In the genomic region with DNA sequence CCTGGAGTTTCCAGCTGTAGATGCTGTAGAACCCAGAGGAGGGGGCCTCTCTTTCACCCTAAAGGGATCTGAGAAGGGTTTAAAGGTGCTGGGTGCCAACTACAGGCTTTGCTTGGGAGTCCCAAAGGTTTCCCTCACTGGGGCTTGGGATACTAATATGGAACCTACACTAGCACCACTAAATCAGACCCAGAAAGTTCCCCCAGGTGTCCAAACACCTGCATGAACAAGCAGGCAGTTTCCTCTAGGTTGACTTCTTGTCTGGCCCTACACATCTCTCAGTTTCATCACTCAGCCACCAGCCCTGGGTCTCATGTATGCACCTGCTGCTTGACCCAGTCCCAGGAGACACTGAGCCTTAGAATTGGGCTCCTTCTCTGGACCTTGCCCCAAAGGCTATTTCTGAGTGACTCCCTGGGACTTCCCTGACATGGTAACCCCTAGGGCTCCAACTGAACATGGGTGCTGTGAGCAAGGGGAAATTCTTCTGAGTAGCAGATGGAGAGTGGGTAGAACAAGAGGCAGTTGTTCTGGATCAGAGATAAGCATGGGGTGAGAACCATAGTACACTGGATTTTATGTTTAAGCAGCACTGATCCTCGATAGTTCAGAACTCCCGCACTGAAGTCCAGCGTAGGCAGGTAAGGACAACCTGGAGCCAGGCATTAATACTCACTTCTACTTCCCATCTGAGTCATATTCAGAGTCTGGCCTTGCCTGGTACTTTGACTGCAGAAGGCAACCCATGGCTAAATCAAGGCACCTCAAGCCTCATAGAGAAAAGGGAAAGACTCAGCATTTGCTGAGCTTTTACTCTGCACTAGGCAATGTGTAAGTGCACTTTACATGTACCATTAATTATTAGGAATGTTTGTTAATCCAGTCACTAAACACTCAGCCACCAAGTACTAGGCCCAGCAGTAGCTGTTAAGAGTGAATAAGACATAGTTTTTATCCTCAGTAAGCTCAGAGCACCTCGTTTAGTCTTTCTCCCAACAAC, we compare ENCODE assay signal across 8 cellular contexts. TPM values are rescaled to one million over a fixed set of nuclear protein-coding genes. Genes with fewer than 3 reads are reported as not detected.
DNase-seq lines count a peak whose midpoint lies in the region; ATAC-seq, FAIRE-seq and TF ChIP-seq lines count a peak whose summit lies in the region.

No MANE protein-coding gene starts in this region.

- dilution Hi-C loops in keratinocyte (cut with MboI; ENCODE audit: extremely low pct_ligation_motif_present, low sequenced_read_pairs): no loop called here

- FAIRE-seq in GM12891 (lab: Jason Lieb, UNC) (peak; percentile 5), keratinocyte (lab: Jason Lieb, UNC) (no peak)

- no peak for TF ChIP-seq POLR2A in GM12891 (IDR thresholded peaks at IDR 0.05; ENCODE audit: low read depth, low read length)

- peak; percentile 88 for ATAC-seq in GM21576 (IDR thresholded peaks at IDR 0.05; ENCODE audit: unreplicated experiment)

- peaks cover 60% of the 10 kb centered on the region for H3K4me1 ChIP-seq in keratinocyte (ENCODE audit: control insufficient read depth, extremely low read depth, insufficient read depth, low read length)

- H3K36me3 ChIP-seq in KOPT-K1 (ENCODE audit: insufficient read depth, low read length) (peaks cover 98% of the 10 kb centered on the region), keratinocyte (ENCODE audit: control insufficient read depth in 2 of 2, extremely low read depth in 1 of 2, insufficient read depth in 2 of 2, low read length in 2 of 2) (peaks cover 20 to 61% of the 10 kb centered on the region in 2 experiments)

- H3K4me3 ChIP-seq in keratinocyte (ENCODE audit: control insufficient read depth in 2 of 3, extremely low read depth in 1 of 3, insufficient read depth in 2 of 3, low read depth in 1 of 3, low read length in 3 of 3) (no peak overlapping the region), foreskin fibroblast (ENCODE audit: low read depth in 1 of 2, low read length in 2 of 2) (no peak overlapping the region)

- TF ChIP-seq CTCF in keratinocyte (optimal IDR thresholded peaks at IDR 0.05 in 1 of 3, IDR thresholded peaks at IDR 0.05 in 1 of 3, conservative IDR thresholded peaks at IDR 0.05 in 1 of 3; ENCODE audit: extremely low read depth in 1 of 3, insufficient read depth in 2 of 3, low read length in 3 of 3) (no peak), foreskin fibroblast (IDR thresholded peaks at IDR 0.05; ENCODE audit: low read depth, low read length) (no peak)

- H2AFZ ChIP-seq in keratinocyte (ENCODE audit: control insufficient read depth, low read length): no peak overlapping the region

- peaks cover 83% of the 10 kb centered on the region for H3K79me2 ChIP-seq in keratinocyte (ENCODE audit: control insufficient read depth, insufficient read depth, low read length)

- H3K9me1 ChIP-seq in keratinocyte (ENCODE audit: control insufficient read depth, extremely low read depth, insufficient read depth, low read length): peaks cover 6% of the 10 kb centered on the region

- peak overlapping the region; percentile 30 for H3K9ac ChIP-seq in keratinocyte (ENCODE audit: control insufficient read depth, extremely low read depth, insufficient read depth, low read length)

- DNase-seq in GM12891 (ENCODE audit: insufficient read length, low spot score) (no peak), keratinocyte (ENCODE audit: low read depth, low spot score) (no peak), AG08395 (ENCODE audit: low spot score) (no peak), amniotic stem cell (lab: John Stamatoyannopoulos, UW) (no peak), NCI-H1436 treated with DMSO at 0.1 percent for 48 hours (lab: John Stamatoyannopoulos, UW) (no peak), foreskin fibroblast (no peak)

- H3K27me3 ChIP-seq in keratinocyte (ENCODE audit: control insufficient read depth, extremely low read depth, insufficient read depth, low read length): no peaks in the 10 kb centered on the region

- H3K9me3 ChIP-seq in KOPT-K1 (ENCODE audit: insufficient read depth, low read length, poor library complexity, severe bottlenecking) (no peaks in the 10 kb centered on the region), keratinocyte (ENCODE audit: control insufficient read depth, low read depth, low read length) (no peaks in the 10 kb centered on the region)

- no peaks in the 10 kb centered on the region for H4K20me1 ChIP-seq in keratinocyte (ENCODE audit: control insufficient read depth, extremely low read depth, insufficient read depth, low read length)

- peak overlapping the region; percentile 84 for H3K4me2 ChIP-seq in keratinocyte (ENCODE audit: control insufficient read depth, extremely low read depth, insufficient read depth, low read depth, low read length)

- H3K27ac ChIP-seq in KOPT-K1 (ENCODE audit: low read depth, low read length, poor library complexity, severe bottlenecking): peak overlapping the region; percentile 20
- peak overlapping the region; percentile 97 for H3K27ac ChIP-seq in keratinocyte (ENCODE audit: control insufficient read depth, insufficient read depth, low read length)

TF ChIP-seq in GM12891, 5 proteins besides CTCF, POLR2A, EP300 and RAD21:
- TF ChIP-seq SPI1 (IDR thresholded peaks at IDR 0.05; ENCODE audit: low read depth, low read length) (peak; percentile 39; the same call in 1 of the 2 replicates), PAX5 (IDR thresholded peaks at IDR 0.05; ENCODE audit: insufficient read depth, low read length, severe bottlenecking) (no peak)

RNA-seq across cellular contexts. Expression of a gene that starts 16.8 kb away (rescaled TPM):
- polyA plus RNA-seq in GM12891 (2012; ENCODE audit: low read depth, missing spikeins): 40.2 TPM
- 90.0 to 142 TPM (median 109 TPM) in 3 replicates for polyA plus RNA-seq in keratinocyte
- 197 TPM for polyA plus RNA-seq in keratinocyte (2011; ENCODE audit: low read depth)
- 118 and 127 TPM in 2 replicates for polyA plus RNA-seq in keratinocyte (2011; cell fraction: cytosol; rRNA removed)
- polyA plus RNA-seq in keratinocyte (2011; cell fraction: nucleus; rRNA removed): 135 and 145 TPM in 2 replicates
- 123 and 151 TPM in 2 replicates for polyA plus RNA-seq in keratinocyte (2012; ENCODE audit: low replicate concordance)
- polyA minus RNA-seq in keratinocyte: 66.2 to 107 TPM (median 79.9 TPM) in 3 replicates
- polyA minus RNA-seq in keratinocyte (2011; cell fraction: cytosol; rRNA and poly(A)+ RNA removed): 90.0 TPM
- 68.3 and 89.0 TPM in 2 replicates for polyA minus RNA-seq in keratinocyte (2011; cell fraction: nucleus; rRNA and poly(A)+ RNA removed)

RNA-seq across cellular contexts. Expression of a gene that starts 33.2 kb away (rescaled TPM):
- polyA plus RNA-seq in GM12891 (2012; ENCODE audit: low read depth, missing spikeins): 52.8 TPM
- polyA plus RNA-seq in keratinocyte: 7.1 to 32.5 TPM (median 31.5 TPM) in 3 replicates
- 1.6 TPM for polyA plus RNA-seq in keratinocyte (2011; ENCODE audit: low read depth)
- 10.2 and 15.7 TPM in 2 replicates for polyA plus RNA-seq in keratinocyte (2011; cell fraction: cytosol; rRNA removed)
- polyA plus RNA-seq in keratinocyte (2011; cell fraction: nucleus; rRNA removed): 12.1 and 13.8 TPM in 2 replicates
- 1.7 and 36.0 TPM in 2 replicates for polyA plus RNA-seq in keratinocyte (2012; ENCODE audit: low replicate concordance)
- 6.0 to 27.2 TPM (median 17.3 TPM) in 3 replicates for polyA minus RNA-seq in keratinocyte
- 8.2 TPM for polyA minus RNA-seq in keratinocyte (2011; cell fraction: cytosol; rRNA and poly(A)+ RNA removed)
- 5.5 and 10.5 TPM in 2 replicates for polyA minus RNA-seq in keratinocyte (2011; cell fraction: nucleus; rRNA and poly(A)+ RNA removed)
